19 cellular contexts compared by ENCODE assay signal in genomic region chr20:48282591-48283228, GRCh38.
DNase-seq lines count a peak whose midpoint lies in the region; ATAC-seq and TF ChIP-seq lines count a peak whose summit lies in the region.
"Had no signal": no experiment of that assay in that cellular context is flagged by ENCODE, and none has a peak within 500 bp of the region (broad histone marks: within the 10 kb centered on the region; RNA-seq: fewer than 3 reads in every experiment).

No MANE protein-coding gene starts in this region.

- no peak overlapping the region for H3K4me3 ChIP-seq in mesenchymal stem cell (ENCODE audit: insufficient read depth in 1 of 2, low read depth in 1 of 2, low read length in 2 of 2)
- H3K4me3 ChIP-seq: heart left ventricle, vagina had no signal

- peaks cover 18% of the 10 kb centered on the region for H3K4me1 ChIP-seq in mesenchymal stem cell (ENCODE audit: control insufficient read depth, insufficient read depth, low read depth, low read length)

- H3K9me3 Mint-ChIP-seq in Calu3 (ENCODE audit: low read depth, unreplicated experiment) = peaks cover 5% of the 10 kb centered on the region
- H3K9me3 Mint-ChIP-seq: activated naive CD4-positive, alpha-beta T cell treated with anti-CD3 and anti-CD28 coated beads, Interleukin-2, amount 50 U/mL, for 24 hours; endodermal cell; natural killer cell treated with Interleukin-12 subunit alpha and Interleukin-12 subunit beta and Interleukin-15 and Interleukin-18, amount 100 ng/mL, for 72 hours; T-cell had no signal

- H3K4me1 Mint-ChIP-seq in Calu3 (ENCODE audit: low read depth, unreplicated experiment) = peaks cover 56% of the 10 kb centered on the region
- H3K4me1 Mint-ChIP-seq: activated naive CD4-positive, alpha-beta T cell treated with anti-CD3 and anti-CD28 coated beads, Interleukin-2, amount 50 U/mL, for 24 hours; T-cell had no signal

- H3K4me2 ChIP-seq in mesenchymal stem cell (ENCODE audit: low read length, poor library complexity, severe bottlenecking) = no peak overlapping the region

- no peak overlapping the region for H3K4me3 Mint-ChIP-seq in Calu3 (ENCODE audit: low read depth, unreplicated experiment)
- H3K4me3 Mint-ChIP-seq: activated naive CD4-positive, alpha-beta T cell treated with anti-CD3 and anti-CD28 coated beads, Interleukin-2, amount 50 U/mL, for 24 hours; endodermal cell; memory B cell; natural killer cell treated with Interleukin-12 subunit alpha and Interleukin-12 subunit beta and Interleukin-15 and Interleukin-18, amount 100 ng/mL, for 72 hours; T-cell had no signal

- WGBS in mesenchymal stem cell = 90% methylated on average over 4 of the region's 4 CpGs

- no peak overlapping the region for H2BK120ac ChIP-seq in mesenchymal stem cell (ENCODE audit: low read depth, low read length)

- no peak for TF ChIP-seq CTCF in Calu3 (IDR thresholded peaks at IDR 0.05; ENCODE audit: unreplicated experiment)
- no peak for TF ChIP-seq CTCF in omental fat pad (IDR thresholded peaks at IDR 0.05)

- no peak overlapping the region for H4K91ac ChIP-seq in mesenchymal stem cell (ENCODE audit: low read length)

- no peak overlapping the region for H3K14ac ChIP-seq in mesenchymal stem cell (ENCODE audit: low read length in 2 of 2)

- CTCF ChIA-PET in Calu3 (lab: Charles Lee) = interaction anchor here (1.5 kb wide), 1 partner anchor 22 kb away, joined by 3 read pairs; no protein-coding TSS in a partner anchor

- no peak overlapping the region for H3K4ac ChIP-seq in mesenchymal stem cell (ENCODE audit: low read depth in 1 of 2, low read length in 2 of 2)

- H2AFZ ChIP-seq in mesenchymal stem cell (ENCODE audit: low read depth, low read length) = no peak overlapping the region

- in situ Hi-C loops in SK-MEL-5 (cut with HindIII; ENCODE audit: low pct_unique_long_range_greater_than_20kb, low sequenced_read_pairs) = no loop called here

- H3K79me1 ChIP-seq in mesenchymal stem cell (replicated peaks; ENCODE audit: low read length, poor library complexity, severe bottlenecking) = no peaks in the 10 kb centered on the region

- no peak overlapping the region for H3K23ac ChIP-seq in mesenchymal stem cell (ENCODE audit: low read length in 2 of 2)

- no peak overlapping the region for H3K27ac Mint-ChIP-seq in Calu3 (ENCODE audit: unreplicated experiment)
- H3K27ac Mint-ChIP-seq: activated naive CD4-positive, alpha-beta T cell treated with anti-CD3 and anti-CD28 coated beads, Interleukin-2, amount 50 U/mL, for 24 hours; endodermal cell; memory B cell; natural killer cell treated with Interleukin-12 subunit alpha and Interleukin-12 subunit beta and Interleukin-15 and Interleukin-18, amount 100 ng/mL, for 72 hours; progenitor cell of endocrine pancreas had no signal

- no peaks in the 10 kb centered on the region for H3K27me3 Mint-ChIP-seq in Calu3 (ENCODE audit: unreplicated experiment)
- H3K27me3 Mint-ChIP-seq: progenitor cell of endocrine pancreas had no signal

- no peak for TF ChIP-seq EP300 in Ishikawa (IDR thresholded peaks at IDR 0.05; ENCODE audit: borderline replicate concordance)

- H2BK15ac ChIP-seq in mesenchymal stem cell (ENCODE audit: low read depth, poor library complexity, severe bottlenecking) = no peak overlapping the region

- H2BK12ac ChIP-seq in mesenchymal stem cell (ENCODE audit: low read length in 2 of 2) = peak overlapping the region in 1 of 2 experiments; percentile 12

- no peak overlapping the region for H3K9ac ChIP-seq in mesenchymal stem cell (ENCODE audit: low read length)

- H2BK5ac ChIP-seq in mesenchymal stem cell (ENCODE audit: low read depth, low read length, poor library complexity, severe bottlenecking) = no peak overlapping the region

- H4K8ac ChIP-seq in mesenchymal stem cell (ENCODE audit: low read length) = no peak overlapping the region

- TF ChIP-seq RAD21 in Ishikawa (IDR thresholded peaks at IDR 0.05; ENCODE audit: low read depth) = no peak

- H3K18ac ChIP-seq in mesenchymal stem cell (ENCODE audit: low read depth in 1 of 2, low read length in 2 of 2) = no peak overlapping the region

- peak overlapping the region; percentile 56 for H2AK5ac ChIP-seq in mesenchymal stem cell (ENCODE audit: low read length, severe bottlenecking)

- no peaks in the 10 kb centered on the region for H3K9me3 ChIP-seq in mesenchymal stem cell (ENCODE audit: control insufficient read depth, low read length)
- H3K9me3 ChIP-seq: heart left ventricle, vagina had no signal

- no peak overlapping the region for H3K27ac ChIP-seq in mesenchymal stem cell (ENCODE audit: low read length, poor library complexity, severe bottlenecking)
- H3K27ac ChIP-seq: heart left ventricle, vagina, WERI-Rb-1 had no signal

- BruUV-seq in Calu3 (replicated peaks; lab: Mats Ljungman, UMichigan) = no TSS peak

- H3K36me3 ChIP-seq in mesenchymal stem cell (ENCODE audit: control insufficient read depth in 1 of 2, insufficient read depth in 2 of 2, low read depth in 1 of 2, low read length in 2 of 2) = no peaks in the 10 kb centered on the region
- H3K36me3 ChIP-seq: heart left ventricle, vagina, WERI-Rb-1 had no signal

- DNase-seq in Calu3 (peak; percentile 43), SK-MEL-5 (ENCODE audit: low read depth, low spot score) (peak; percentile 46), mesenchymal stem cell (no peak), GM19240 (ENCODE audit: insufficient read length, low spot score) (no peak), posterior vena cava (ENCODE audit: low spot score) (no peak), omental fat pad (ENCODE audit: low spot score) (no peak)
- DNase-seq: activated CD4-positive, alpha-beta T cell treated with anti-CD3 and anti-CD28 coated beads, Interleukin-2, amount 50 U/mL, for 48 hours; endodermal cell; heart left ventricle; NCI-H1436; stimulated activated CD4-positive, alpha-beta T cell treated with anti-CD3 and anti-CD28 coated beads, Interleukin-2, amount 100 ng/mL, for 48 hours; T-cell; WERI-Rb-1 had no signal

- intact Hi-C loops in Calu3 (cut with micrococcal nuclease; ENCODE audit: unreplicated experiment) = loop anchor here (10.0 kb wide), 1 partner anchor 98 kb away; no protein-coding TSS in a partner anchor
- intact Hi-C loops in posterior vena cava (cut with DNase I) = no loop called here

- peaks cover 11% of the 10 kb centered on the region for H3K36me3 Mint-ChIP-seq in Calu3 (ENCODE audit: insufficient read depth, unreplicated experiment)
- H3K36me3 Mint-ChIP-seq: activated naive CD4-positive, alpha-beta T cell treated with anti-CD3 and anti-CD28 coated beads, Interleukin-2, amount 50 U/mL, for 24 hours; natural killer cell treated with Interleukin-12 subunit alpha and Interleukin-12 subunit beta and Interleukin-15 and Interleukin-18, amount 100 ng/mL, for 72 hours; T-cell had no signal

- peaks cover 14 to 38% of the 10 kb centered on the region in 2 experiments for H3K27me3 ChIP-seq in mesenchymal stem cell (ENCODE audit: control insufficient read depth in 1 of 2, insufficient read depth in 1 of 2, low read length in 2 of 2)
- H3K27me3 ChIP-seq: vagina had no signal

- no peak for ATAC-seq in omental fat pad (ENCODE audit: low FRiP score)
- ATAC-seq: natural killer cell treated with Interleukin-12 subunit alpha and Interleukin-12 subunit beta and Interleukin-15 and Interleukin-18, amount 100 ng/mL, for 72 hours; T-cell had no signal

TF ChIP-seq in Ishikawa, 13 proteins besides CTCF, POLR2A, EP300 and RAD21:
- TF ChIP-seq, protein P1, sequence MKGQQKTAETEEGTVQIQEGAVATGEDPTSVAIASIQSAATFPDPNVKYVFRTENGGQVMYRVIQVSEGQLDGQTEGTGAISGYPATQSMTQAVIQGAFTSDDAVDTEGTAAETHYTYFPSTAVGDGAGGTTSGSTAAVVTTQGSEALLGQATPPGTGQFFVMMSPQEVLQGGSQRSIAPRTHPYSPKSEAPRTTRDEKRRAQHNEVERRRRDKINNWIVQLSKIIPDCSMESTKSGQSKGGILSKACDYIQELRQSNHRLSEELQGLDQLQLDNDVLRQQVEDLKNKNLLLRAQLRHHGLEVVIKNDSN (IDR thresholded peaks at IDR 0.05) = peak; percentile 80
- TF ChIP-seq EGR1 (IDR thresholded peaks at IDR 0.05) = no peak

Comparison
In these comparisons a context has a peak if more than half of its experiments do, and no peak if none do; other contexts are left out.
1. DNase-seq: peak in Calu3 (single experiment) and SK-MEL-5 (single experiment); none in mesenchymal stem cell (single experiment), GM19240 (single experiment), posterior vena cava (single experiment) and omental fat pad (single experiment).